8 cellular contexts compared by ENCODE assay signal in the genomic region with DNA sequence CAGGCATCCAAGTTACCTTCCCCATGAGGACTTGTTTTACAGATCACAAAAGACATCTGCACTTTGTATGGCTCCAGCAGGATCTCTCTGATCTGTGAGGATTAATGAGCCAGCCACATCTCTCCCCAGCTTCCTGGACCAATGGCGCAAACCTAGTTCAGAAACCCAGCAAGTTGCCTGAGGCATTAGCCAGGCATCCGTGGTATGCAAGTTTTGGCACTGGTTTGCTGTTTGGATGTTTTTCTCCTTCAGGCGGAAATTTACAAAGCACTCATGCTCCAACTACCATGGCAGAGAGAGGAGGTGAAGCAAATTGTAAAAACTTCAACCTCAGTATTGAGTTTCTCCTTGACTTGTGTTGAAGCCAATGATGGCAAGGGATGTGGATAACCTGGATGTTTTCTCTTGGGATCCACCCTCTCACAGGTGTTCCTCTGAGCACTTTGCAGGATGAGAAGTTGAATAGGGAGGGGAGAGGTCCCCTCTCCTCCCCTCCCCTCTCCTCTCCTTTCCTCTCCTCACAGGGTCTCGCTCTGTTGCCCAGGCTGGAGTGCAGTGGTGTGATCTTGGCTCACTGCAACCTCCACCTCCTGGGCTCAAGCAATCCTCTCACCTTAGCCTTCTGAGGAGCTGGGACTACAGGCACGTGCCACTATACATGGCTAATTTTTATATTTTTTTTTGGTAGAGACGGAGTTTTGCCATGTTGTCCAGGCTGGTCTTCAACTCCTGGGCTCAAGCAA. TPM values are rescaled to one million over a fixed set of nuclear protein-coding genes. Genes with fewer than 3 reads are reported as not detected.
DNase-seq lines count a peak whose midpoint lies in the region; ATAC-seq and TF ChIP-seq lines count a peak whose summit lies in the region.

No MANE protein-coding gene starts in this region.

- no peaks in the 10 kb centered on the region for H3K36me3 ChIP-seq in BE2C

- no peak overlapping the region for H3K4me3 ChIP-seq in BE2C (ENCODE audit: low read depth, low read length)

- no peak for TF ChIP-seq CTCF in 22Rv1 (IDR thresholded peaks at IDR 0.05)
- no peak for TF ChIP-seq CTCF in BE2C (IDR thresholded peaks at IDR 0.05; ENCODE audit: low read depth, low read length)

- no peaks in the 10 kb centered on the region for H3K4me1 ChIP-seq in BE2C

- no peaks in the 10 kb centered on the region for H3K27me3 ChIP-seq in BE2C

- peak overlapping the region; percentile 27 for H3K27ac ChIP-seq in 22Rv1

- ATAC-seq in HG03565 (IDR thresholded peaks at IDR 0.05; ENCODE audit: unreplicated experiment) = no peak

- DNase-seq in HPDE6-E6E7 (ENCODE audit: extremely low spot score) (peak; percentile 67), amniotic stem cell (lab: John Stamatoyannopoulos, UW) (peak; percentile 95), kidney tubule cell (ENCODE audit: low spot score) (peak; percentile 96), BE2C (no peak), NCI-H1436 (lab: John Stamatoyannopoulos, UW) (no peak), NCI-H1694 treated with DMSO at 0.1 percent for 48 hours (lab: John Stamatoyannopoulos, UW) (no peak)

- H3K9me3 ChIP-seq in BE2C = no peaks in the 10 kb centered on the region

RNA-seq across cellular contexts. Expression of a gene that starts 25.6 kb away (rescaled TPM):
- 1,103 TPM for polyA plus RNA-seq in BE2C (2012; ENCODE audit: insufficient read depth, insufficient read length, low read depth)

RNA-seq across cellular contexts. Expression of a gene that starts 41.6 kb away (rescaled TPM):
- polyA plus RNA-seq in BE2C (2012; ENCODE audit: insufficient read depth, insufficient read length, low read depth) = not detected

Comparison
In these comparisons a context has a peak if more than half of its experiments do, and no peak if none do; other contexts are left out.
1. DNase-seq: peak in HPDE6-E6E7 (single experiment), amniotic stem cell (single experiment) and kidney tubule cell (single experiment); none in BE2C (single experiment), NCI-H1436 (single experiment) and NCI-H1694 treated with DMSO at 0.1 percent for 48 hours (single experiment).